9 cellular contexts compared by ENCODE assay signal in genomic region chr11:9748361-9748970, GRCh38.
DNase-seq lines count a peak whose midpoint lies in the region; ATAC-seq and TF ChIP-seq lines count a peak whose summit lies in the region.
"Had no signal": no experiment of that assay in that cellular context is flagged by ENCODE, and none has a peak within 500 bp of the region (broad histone marks: within the 10 kb centered on the region; RNA-seq: fewer than 3 reads in every experiment).

No MANE protein-coding gene starts in this region.

- TF ChIP-seq POLR2A in erythroblast (IDR thresholded peaks at IDR 0.05; ENCODE audit: low read length) (no peak), tibial nerve (IDR thresholded peaks at IDR 0.05) (no peak)

- H3K27ac ChIP-seq in tibial nerve, result peak overlapping the region in 3 of 4 donors; percentile 54 to 58 (median 54)

- peak; percentile 68 for ATAC-seq in GM18502 (IDR thresholded peaks at IDR 0.05; ENCODE audit: poor library complexity, unreplicated experiment)
- peak; percentile 57 for ATAC-seq in HG02938 (IDR thresholded peaks at IDR 0.05; ENCODE audit: unreplicated experiment)
- peak; percentile 98 for ATAC-seq in activated CD8-positive, alpha-beta T cell treated with anti-CD3 and anti-CD28 coated beads for 36 hours
- peak; percentile 90 to 92 for ATAC-seq in natural killer cell treated with Interleukin-12 subunit alpha and Interleukin-12 subunit beta and Interleukin-15 and Interleukin-18, amount 100 ng/mL, for 72 hours

- H3K9me3 Mint-ChIP-seq in activated CD8-positive, alpha-beta T cell treated with anti-CD3 and anti-CD28 coated beads for 36 hours, result no peaks in the 10 kb centered on the region
- H3K9me3 Mint-ChIP-seq in natural killer cell treated with Interleukin-12 subunit alpha and Interleukin-12 subunit beta and Interleukin-15 and Interleukin-18, amount 100 ng/mL, for 72 hours, result no peaks in the 10 kb centered on the region
- H3K9me3 Mint-ChIP-seq: stimulated activated naive CD8-positive, alpha-beta T cell treated with anti-CD3 and anti-CD28 coated beads, Interleukin-15, Interleukin-2, amounts not matched to agents 100 ng/mL and 50 ng/mL, for 24 hours had no signal

- intact Hi-C loops in activated CD8-positive, alpha-beta T cell treated with anti-CD3 and anti-CD28 coated beads for 36 hours (cut with micrococcal nuclease), result loop anchor here (5.0 kb wide), 2 partner anchors 136 to 211 kb away; no protein-coding TSS in a partner anchor

- TF ChIP-seq CTCF in activated CD8-positive, alpha-beta T cell treated with anti-CD3 and anti-CD28 coated beads for 36 hours (IDR thresholded peaks at IDR 0.05), result peak; percentile 82
- peak; percentile 54 to 78 (median 67) for TF ChIP-seq CTCF in tibial nerve (IDR thresholded peaks at IDR 0.05)

- no peaks in the 10 kb centered on the region for H3K27me3 ChIP-seq in tibial nerve

- peaks cover 0 to 66% (median 7%) of the 10 kb centered on the region in 3 donors for H3K36me3 ChIP-seq in tibial nerve

- H3K4me3 ChIP-seq in tibial nerve, result no peak overlapping the region

- CTCF ChIA-PET in activated CD8-positive, alpha-beta T cell treated with anti-CD3 and anti-CD28 coated beads for 36 hours (lab: Charles Lee), result interaction anchor here (0.6 to 5.2 kb wide), 46 partner anchors 8 to 570 kb away, joined by 3 to 68 read pairs (median 4); partner anchors contain the start of gene WEE1

- H3K4me3 Mint-ChIP-seq in activated CD8-positive, alpha-beta T cell treated with anti-CD3 and anti-CD28 coated beads for 36 hours, result no peak overlapping the region
- H3K4me3 Mint-ChIP-seq in natural killer cell treated with Interleukin-12 subunit alpha and Interleukin-12 subunit beta and Interleukin-15 and Interleukin-18, amount 100 ng/mL, for 72 hours, result no peak overlapping the region
- H3K4me3 Mint-ChIP-seq: stimulated activated naive CD8-positive, alpha-beta T cell treated with anti-CD3 and anti-CD28 coated beads, Interleukin-15, Interleukin-2, amounts not matched to agents 100 ng/mL and 50 ng/mL, for 24 hours had no signal

- no peak overlapping the region for H3K27ac Mint-ChIP-seq in activated CD8-positive, alpha-beta T cell treated with anti-CD3 and anti-CD28 coated beads for 36 hours
- no peak overlapping the region for H3K27ac Mint-ChIP-seq in natural killer cell treated with Interleukin-12 subunit alpha and Interleukin-12 subunit beta and Interleukin-15 and Interleukin-18, amount 100 ng/mL, for 72 hours
- H3K27ac Mint-ChIP-seq: stimulated activated naive CD8-positive, alpha-beta T cell treated with anti-CD3 and anti-CD28 coated beads, Interleukin-15, Interleukin-2, amounts not matched to agents 100 ng/mL and 50 ng/mL, for 24 hours had no signal

- peaks cover 0 to 24% (median 8%) of the 10 kb centered on the region in 4 donors for H3K4me1 ChIP-seq in tibial nerve

- H3K36me3 Mint-ChIP-seq in activated CD8-positive, alpha-beta T cell treated with anti-CD3 and anti-CD28 coated beads for 36 hours (ENCODE audit: low read depth), result no peaks in the 10 kb centered on the region
- no peaks in the 10 kb centered on the region for H3K36me3 Mint-ChIP-seq in natural killer cell treated with Interleukin-12 subunit alpha and Interleukin-12 subunit beta and Interleukin-15 and Interleukin-18, amount 100 ng/mL, for 72 hours

- no peaks in the 10 kb centered on the region for H3K27me3 Mint-ChIP-seq in activated CD8-positive, alpha-beta T cell treated with anti-CD3 and anti-CD28 coated beads for 36 hours
- H3K27me3 Mint-ChIP-seq in natural killer cell treated with Interleukin-12 subunit alpha and Interleukin-12 subunit beta and Interleukin-15 and Interleukin-18, amount 100 ng/mL, for 72 hours, result no peaks in the 10 kb centered on the region
- H3K27me3 Mint-ChIP-seq: stimulated activated naive CD8-positive, alpha-beta T cell treated with anti-CD3 and anti-CD28 coated beads, Interleukin-15, Interleukin-2, amounts not matched to agents 100 ng/mL and 50 ng/mL, for 24 hours had no signal

- peaks cover 14% of the 10 kb centered on the region for H3K4me1 Mint-ChIP-seq in activated CD8-positive, alpha-beta T cell treated with anti-CD3 and anti-CD28 coated beads for 36 hours (ENCODE audit: low read depth)
- peaks cover 10 to 14% of the 10 kb centered on the region in 2 donors for H3K4me1 Mint-ChIP-seq in natural killer cell treated with Interleukin-12 subunit alpha and Interleukin-12 subunit beta and Interleukin-15 and Interleukin-18, amount 100 ng/mL, for 72 hours (ENCODE audit: low read depth in 2 of 2)

- POLR2A ChIA-PET in activated CD8-positive, alpha-beta T cell treated with anti-CD3 and anti-CD28 coated beads for 36 hours (lab: Charles Lee), result interaction anchor here (0.6 to 1.1 kb wide), 4 partner anchors 147 to 213 kb away, joined by 3 to 5 read pairs (median 3); partner anchors contain the start of gene WEE1

- DNase-seq in AG08395 (ENCODE audit: low spot score), result peak; percentile 79
- peak; percentile 69 for DNase-seq in NCI-H460 (ENCODE audit: extremely low read depth, low read depth)
- DNase-seq in activated CD8-positive, alpha-beta T cell treated with anti-CD3 and anti-CD28 coated beads for 36 hours, result peak; percentile 79
- peak; percentile 76 to 77 for DNase-seq in erythroblast (lab: John Stamatoyannopoulos, UW)
- DNase-seq in natural killer cell treated with Interleukin-12 subunit alpha and Interleukin-12 subunit beta and Interleukin-15 and Interleukin-18, amount 100 ng/mL, for 72 hours (ENCODE audit: low spot score), result peak; percentile 72
- DNase-seq in tibial nerve (ENCODE audit: low spot score in 2 of 2), result peak in 1 of 2 donors; percentile 43

- H3K9me3 ChIP-seq in tibial nerve, result no peaks in the 10 kb centered on the region

- peak in 1 of 2 donors; percentile 41 for TF ChIP-seq EP300 in tibial nerve (IDR thresholded peaks at IDR 0.05)

- WGBS in tibial nerve, 2 donors, result 46 to 49% methylated on average over 6 to 7 of the region's 7 CpGs
